ENCODE assay signal across 26 cellular contexts in the genomic region with DNA sequence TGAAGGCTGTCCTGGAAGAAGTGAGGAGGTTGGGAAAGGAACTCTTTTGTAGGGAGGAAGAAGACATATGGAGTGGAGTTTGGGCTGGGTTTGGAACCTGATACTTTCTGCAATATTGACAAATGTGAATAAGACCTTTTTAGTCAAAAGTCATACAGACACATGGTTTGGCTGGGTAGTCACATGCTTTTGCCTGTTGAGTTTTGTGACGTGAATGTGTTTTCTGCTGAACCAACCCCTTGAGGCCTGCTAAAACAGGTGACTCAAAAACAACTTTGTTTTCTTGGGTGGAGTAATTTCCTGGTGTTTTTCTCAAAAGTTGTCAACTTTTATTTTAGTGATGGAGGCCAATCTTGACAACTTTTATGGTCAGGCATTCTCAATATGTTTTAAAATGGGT. TPM values are rescaled to one million over a fixed set of nuclear protein-coding genes. Genes with fewer than 3 reads are reported as not detected.
DNase-seq lines count a peak whose midpoint lies in the region; ATAC-seq lines count a peak whose summit lies in the region.
"Had no signal": no experiment of that assay in that cellular context is flagged by ENCODE, and none has a peak within 500 bp of the region (broad histone marks: within the 10 kb centered on the region; RNA-seq: fewer than 3 reads in every experiment).

No MANE protein-coding gene starts in this region.

- peaks cover 2% of the 10 kb centered on the region for H3K9me3 ChIP-seq in adipocyte (ENCODE audit: control insufficient read depth, low read length)

- no peak overlapping the region for H3K4me3 ChIP-seq in adipocyte (ENCODE audit: low read length)
- H3K4me3 ChIP-seq: GM12878, SK-N-MC had no signal

- in situ Hi-C loops in SK-MEL-5 (cut with HindIII; ENCODE audit: low pct_unique_long_range_greater_than_20kb, low sequenced_read_pairs), result no loop called here

- H3K27me3 ChIP-seq in adipocyte (replicated peaks; ENCODE audit: control insufficient read depth, insufficient read depth, low read length), result no peaks in the 10 kb centered on the region

- DNase-seq in activated naive CD4-positive, alpha-beta T cell treated with anti-CD3 and anti-CD28 coated beads, Interleukin-2, amount 10 ng/mL, durations not matched to agents 7 days and 5 days, result no peak
- DNase-seq in activated naive CD4-positive, alpha-beta T cell treated with anti-CD3 and anti-CD28 coated beads, Interleukin-2, amount 50 U/mL, for 72 hours (ENCODE audit: low spot score in 2 of 2), result no peak
- peak; percentile 69 for DNase-seq in SK-MEL-5 (ENCODE audit: low read depth, low spot score)
- DNase-seq in adipocyte (ENCODE audit: low read depth), result no peak
- no peak for DNase-seq in cortex of kidney (lab: John Stamatoyannopoulos, UW)
- DNase-seq: COR-L47, DMS53, HCEC 1CT, Karpas-422, NCI-H1092, NCI-H1417 treated with DMSO at 0.1 percent for 48 hours, NCI-H1694 treated with DMSO at 0.1 percent for 48 hours, NCI-H2081, NCI-H2227 treated with DMSO at 0.1 percent for 48 hours, NCI-H526 treated with DMSO at 0.1 percent for 48 hours, SHP77 treated with DMSO at 0.1 percent for 48 hours had no signal

- peaks cover 9% of the 10 kb centered on the region for H3K27me3 Mint-ChIP-seq in activated naive CD4-positive, alpha-beta T cell treated with anti-CD3 and anti-CD28 coated beads, Interleukin-2, amount 10 ng/mL, durations not matched to agents 7 days and 5 days

- H3K36me3 ChIP-seq in adipocyte (ENCODE audit: control insufficient read depth, insufficient read depth, low read length, severe bottlenecking), result no peaks in the 10 kb centered on the region

- H3K9ac ChIP-seq in adipocyte (ENCODE audit: low read length), result peak overlapping the region; percentile 36

- H3K36me3 Mint-ChIP-seq in activated naive CD4-positive, alpha-beta T cell treated with anti-CD3 and anti-CD28 coated beads, Interleukin-2, amount 10 ng/mL, durations not matched to agents 7 days and 5 days, result no peaks in the 10 kb centered on the region
- H3K36me3 Mint-ChIP-seq in activated naive CD4-positive, alpha-beta T cell treated with anti-CD3 and anti-CD28 coated beads, Interleukin-2, amount 50 U/mL, for 72 hours, result peaks cover 6 to 7% of the 10 kb centered on the region in 2 donors

- no peak for ATAC-seq in activated naive CD4-positive, alpha-beta T cell treated with anti-CD3 and anti-CD28 coated beads, Interleukin-2, amount 50 U/mL, for 72 hours
- no peak for ATAC-seq in GM18502 (IDR thresholded peaks at IDR 0.05; ENCODE audit: poor library complexity, unreplicated experiment)
- no peak for ATAC-seq in HG03039 (IDR thresholded peaks at IDR 0.05; ENCODE audit: unreplicated experiment)
- ATAC-seq: GM12878, Panc1 had no signal

- H3K4me1 ChIP-seq in adipocyte (ENCODE audit: control insufficient read depth, insufficient read depth, low read length), result peaks cover 30% of the 10 kb centered on the region

- no peak overlapping the region for H3K4me3 Mint-ChIP-seq in activated naive CD4-positive, alpha-beta T cell treated with anti-CD3 and anti-CD28 coated beads, Interleukin-2, amount 10 ng/mL, durations not matched to agents 7 days and 5 days

- H3K4me1 Mint-ChIP-seq in activated naive CD4-positive, alpha-beta T cell treated with anti-CD3 and anti-CD28 coated beads, Interleukin-2, amount 10 ng/mL, durations not matched to agents 7 days and 5 days, result peaks cover 7% of the 10 kb centered on the region

- CTCF ChIA-PET in activated naive CD4-positive, alpha-beta T cell treated with anti-CD3 and anti-CD28 coated beads, Interleukin-2, amount 10 ng/mL, durations not matched to agents 7 days and 5 days (lab: Charles Lee), result interaction anchor here (1.2 to 1.5 kb wide), 2 partner anchors 9 to 342 kb away, joined by 3 read pairs; no protein-coding TSS in a partner anchor

- peak overlapping the region; percentile 49 for H3K27ac Mint-ChIP-seq in activated naive CD4-positive, alpha-beta T cell treated with anti-CD3 and anti-CD28 coated beads, Interleukin-2, amount 10 ng/mL, durations not matched to agents 7 days and 5 days
- H3K27ac Mint-ChIP-seq in activated naive CD4-positive, alpha-beta T cell treated with anti-CD3 and anti-CD28 coated beads, Interleukin-2, amount 50 U/mL, for 72 hours, result no peak overlapping the region

- peaks cover 6% of the 10 kb centered on the region for H3K9me3 Mint-ChIP-seq in activated naive CD4-positive, alpha-beta T cell treated with anti-CD3 and anti-CD28 coated beads, Interleukin-2, amount 10 ng/mL, durations not matched to agents 7 days and 5 days
- peaks cover 6% of the 10 kb centered on the region in 2 donors for H3K9me3 Mint-ChIP-seq in activated naive CD4-positive, alpha-beta T cell treated with anti-CD3 and anti-CD28 coated beads, Interleukin-2, amount 50 U/mL, for 72 hours

RNA-seq across cellular contexts. Expression of a gene that starts 39.4 kb away (rescaled TPM):
- 10 to 100 TPM; 19.0 to 38.6 TPM for total RNA-seq in activated naive CD4-positive, alpha-beta T cell treated with anti-CD3 and anti-CD28 coated beads, Interleukin-2, amount 50 U/mL, for 72 hours
- 0.29 TPM in 1 of 2 replicates, not detected in the other for total RNA-seq in SK-MEL-5 (2014; rRNA removed; shearing (Covaris generic))
- polyA plus RNA-seq in SK-MEL-5 (2015; cell fraction: cytosol; rRNA removed), result 0.03 TPM in 1 of 2 replicates, not detected in the other
- 0.16 TPM in 1 of 2 replicates, not detected in the other for polyA plus RNA-seq in SK-MEL-5 (2015; cell fraction: nucleus; rRNA removed)
- total RNA-seq: A172, Daoy, NCI-H460, OCI-LY7 had no signal
- polyA plus RNA-seq: BJ had no signal

Comparison
In these comparisons a context has a peak if more than half of its experiments do, and no peak if none do; other contexts are left out.
1. RNA of a gene that starts 39.4 kb away (total RNA-seq): 19.0 to 38.6 TPM in activated naive CD4-positive, alpha-beta T cell treated with anti-CD3 and anti-CD28 coated beads, Interleukin-2, amount 50 U/mL, for 72 hours; 0.29 TPM in SK-MEL-5; every median in the first group is over 10 times any median in the second.